In the genomic region with DNA sequence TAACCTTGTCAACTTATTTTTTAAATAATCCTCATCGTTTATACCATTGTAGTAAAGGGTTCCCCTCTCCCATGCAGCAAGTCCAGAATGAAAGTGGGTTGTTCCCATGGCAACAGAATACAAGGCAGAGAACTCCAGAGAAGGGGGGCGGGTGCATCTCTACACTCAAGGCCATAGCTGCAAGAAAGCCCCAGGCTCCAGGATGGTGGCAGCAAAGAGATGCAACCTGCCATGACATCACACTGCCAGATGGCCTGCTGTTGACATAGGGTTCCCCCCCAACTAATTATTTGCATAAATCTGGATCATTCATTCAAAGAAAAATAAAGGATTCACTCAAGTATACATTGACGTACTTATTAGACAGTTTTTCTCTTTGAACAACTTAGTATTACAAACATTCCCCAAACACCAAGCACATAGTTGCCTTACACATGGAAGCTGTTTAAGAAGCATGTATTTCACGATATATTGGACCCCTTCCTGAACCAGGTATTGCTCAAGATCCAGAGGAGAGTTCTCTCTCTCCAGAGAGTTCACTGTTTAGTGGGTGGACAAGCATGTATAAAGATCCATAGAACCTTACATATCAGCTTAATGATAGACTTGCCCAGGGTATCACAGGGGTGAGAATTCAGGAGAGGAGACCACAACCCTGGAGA, we compare ENCODE assay signal across 9 cellular contexts.
A peak's percentile ranks its signal among the peaks of the same experiment; 100 is the strongest.
DNase-seq lines count a peak whose midpoint lies in the region; TF ChIP-seq lines count a peak whose summit lies in the region.
"Had no signal": no experiment of that assay in that cellular context is flagged by ENCODE, and none has a peak within 500 bp of the region (broad histone marks: within the 10 kb centered on the region; RNA-seq: fewer than 3 reads in every experiment).

No MANE protein-coding gene starts in this region.

- H3K4me3 ChIP-seq in BE2C (ENCODE audit: low read depth, low read length) (no peak overlapping the region), HUES6 (ENCODE audit: low read depth, low read length) (no peak overlapping the region), stomach (no peak overlapping the region)

- intact Hi-C loops in stomach (cut with DNase I; ENCODE audit: low total_unique reads), result no loop called here

- H3K9me3 ChIP-seq in BE2C, result no peaks in the 10 kb centered on the region
- H3K9me3 ChIP-seq in HUES6 (ENCODE audit: control insufficient read depth, insufficient read depth, low read depth, low read length), result no peaks in the 10 kb centered on the region
- H3K9me3 ChIP-seq in stomach, result no peaks in the 10 kb centered on the region

- DNase-seq in BE2C, result peak; percentile 87
- DNase-seq in SHP77 (lab: John Stamatoyannopoulos, UW), result peak; percentile 46 to 71
- peak; percentile 30 for DNase-seq in iPS-NIHi11 (ENCODE audit: low spot score)
- DNase-seq in stomach, result no peak
- DNase-seq in iPS-NIHi7 (ENCODE audit: extremely low spot score), result no peak
- DNase-seq in germinal center (ENCODE audit: low spot score), result no peak
- no peak for DNase-seq in activated CD4-positive, alpha-beta T cell treated with anti-CD3 and anti-CD28 coated beads, Interleukin-2, amount 50 U/mL, for 1 hour
- DNase-seq: CD4-positive, alpha-beta memory T cell had no signal

- no peak overlapping the region for H3K27ac ChIP-seq in HUES6 (ENCODE audit: low read depth, low read length)
- H3K27ac ChIP-seq in stomach, result no peak overlapping the region

- 73 to 82% (median 77%) methylated on average over 4 of the region's 4 CpGs for WGBS in stomach, 5 donors

- TF ChIP-seq POLR2A in stomach (IDR thresholded peaks at IDR 0.05), result no peak

- no peak for TF ChIP-seq EP300 in stomach (IDR thresholded peaks at IDR 0.05)

- H3K4me1 ChIP-seq in BE2C (peaks cover 66% of the 10 kb centered on the region), HUES6 (ENCODE audit: control insufficient read depth, insufficient read depth, low read length) (peaks cover 48% of the 10 kb centered on the region), stomach (peaks cover 9 to 39% (median 24%) of the 10 kb centered on the region in 4 donors)

- TF ChIP-seq CTCF in BE2C (IDR thresholded peaks at IDR 0.05; ENCODE audit: low read depth, low read length), result no peak
- no peak for TF ChIP-seq CTCF in stomach (IDR thresholded peaks at IDR 0.05)

- H3K9ac ChIP-seq in HUES6 (ENCODE audit: low read length), result peak overlapping the region; percentile 45

- no peaks in the 10 kb centered on the region for H3K36me3 ChIP-seq in BE2C
- H3K36me3 ChIP-seq in HUES6 (ENCODE audit: control insufficient read depth, insufficient read depth, low read length), result no peaks in the 10 kb centered on the region
- H3K36me3 ChIP-seq in stomach, result no peaks in the 10 kb centered on the region

- H3K27me3 ChIP-seq in BE2C (no peaks in the 10 kb centered on the region), HUES6 (ENCODE audit: control insufficient read depth, insufficient read depth, low read length) (no peaks in the 10 kb centered on the region), stomach (no peaks in the 10 kb centered on the region)

Comparison
In these comparisons a context has a peak if more than half of its experiments do, and no peak if none do; other contexts are left out.
1. DNase-seq: peak in BE2C (single experiment), SHP77 (2 of 2) and iPS-NIHi11 (single experiment); none in stomach (single experiment), iPS-NIHi7 (single experiment), germinal center (single experiment) and activated CD4-positive, alpha-beta T cell treated with anti-CD3 and anti-CD28 coated beads, Interleukin-2, amount 50 U/mL, for 1 hour (single experiment).